Comparison of ENCODE assay signal across 8 cellular contexts in the genomic region with DNA sequence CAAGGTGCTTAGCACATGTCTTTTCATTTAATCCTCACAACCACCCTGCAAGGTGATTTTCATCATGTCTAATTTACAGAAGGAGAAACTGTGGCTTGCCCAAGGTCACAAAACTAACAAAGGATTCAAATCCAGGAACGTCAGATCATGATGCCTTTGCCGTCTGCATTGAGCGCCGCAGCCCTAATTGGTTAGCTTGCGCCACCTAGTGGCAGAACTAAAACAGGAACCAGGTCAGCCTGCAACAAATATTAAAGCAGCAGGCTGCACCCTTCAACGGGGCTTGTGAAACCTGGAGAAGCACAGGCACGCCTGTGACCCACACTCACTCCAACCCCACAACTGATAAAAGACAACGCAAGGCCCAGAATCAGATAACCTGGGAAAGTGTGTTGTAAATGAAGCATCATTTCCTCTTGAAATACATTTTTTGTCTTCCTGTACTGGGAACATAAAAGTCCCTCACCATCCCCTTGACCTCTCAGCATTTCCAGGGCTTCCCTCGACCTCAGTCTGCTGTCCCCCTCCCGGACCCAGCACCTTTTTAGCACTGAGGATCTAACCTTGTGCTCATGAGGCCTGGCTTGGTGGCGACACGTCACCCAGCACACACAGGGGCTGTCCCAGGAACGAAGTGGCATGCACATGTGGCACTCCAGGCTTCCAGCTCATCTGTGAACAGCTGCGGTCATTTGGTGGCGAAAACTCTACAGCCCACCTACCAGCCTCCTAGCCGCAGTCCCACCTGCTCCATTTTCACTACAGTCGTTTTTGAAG. TPM values are rescaled to one million over a fixed set of nuclear protein-coding genes. Genes with fewer than 3 reads are reported as not detected.
DNase-seq lines count a peak whose midpoint lies in the region; ATAC-seq and TF ChIP-seq lines count a peak whose summit lies in the region.

No MANE protein-coding gene starts in this region.

- H3K4me1 Mint-ChIP-seq in CD4-positive, alpha-beta memory T cell = peaks cover 6 to 17% (median 9%) of the 10 kb centered on the region in 4 donors

- peak overlapping the region in 1 of 7 donors; percentile 32 for H3K27ac Mint-ChIP-seq in CD4-positive, alpha-beta memory T cell

- no peak overlapping the region for H3K27ac ChIP-seq in CD4-positive, alpha-beta memory T cell (ENCODE audit: low read depth, low read length)
- peak overlapping the region in 2 of 59 donors; percentile 18 to 56 for H3K27ac ChIP-seq in dorsolateral prefrontal cortex

- POLR2A ChIA-PET in CD4-positive, alpha-beta memory T cell (lab: Charles Lee; ENCODE audit: partially characterized antibody) = no interaction called here

- no peak overlapping the region for H3K4me3 ChIP-seq in CD4-positive, alpha-beta memory T cell (ENCODE audit: low read length in 2 of 2)
- peak overlapping the region in 5 of 59 donors; percentile 6 to 31 (median 22) for H3K4me3 ChIP-seq in dorsolateral prefrontal cortex

- no peaks in the 10 kb centered on the region for H3K27me3 ChIP-seq in CD4-positive, alpha-beta memory T cell (ENCODE audit: insufficient read depth, low read length)
- no peaks in the 10 kb centered on the region for H3K27me3 ChIP-seq in dorsolateral prefrontal cortex

- H3K4me3 Mint-ChIP-seq in CD4-positive, alpha-beta memory T cell = peak overlapping the region in 5 of 8 donors; percentile 10 to 57 (median 38)

- DNase-seq in CD4-positive, alpha-beta memory T cell = peak; percentile 73 to 78 (median 75)
- DNase-seq in NCI-H526 treated with DMSO at 0.1 percent for 48 hours (lab: John Stamatoyannopoulos, UW) = peak; percentile 74
- peak; percentile 44 to 76 for DNase-seq in activated CD4-positive, alpha-beta T cell treated with anti-CD3 and anti-CD28 coated beads, Interleukin-2, amount 50 U/mL, for 24 hours (ENCODE audit: low read depth in 1 of 2, low spot score in 1 of 2)
- peak; percentile 59 to 91 (median 84) for DNase-seq in dorsolateral prefrontal cortex
- DNase-seq in medulla oblongata (ENCODE audit: extremely low spot score) = peak; percentile 93
- peak; percentile 36 for DNase-seq in stimulated activated CD8-positive, alpha-beta memory T cell treated with anti-CD3 and anti-CD28 coated beads, Interleukin-12 subunit alpha, Interleukin-12 subunit beta, amount 100 ng/mL, for 4 hours (ENCODE audit: low read depth)

- no peaks in the 10 kb centered on the region for H3K36me3 ChIP-seq in CD4-positive, alpha-beta memory T cell (ENCODE audit: insufficient read depth, low read length)

- H3K4me1 ChIP-seq in CD4-positive, alpha-beta memory T cell (ENCODE audit: insufficient read depth, low read length) = peaks cover 3% of the 10 kb centered on the region

- CTCF ChIA-PET in CD4-positive, alpha-beta memory T cell (lab: Charles Lee; ENCODE audit: partially characterized antibody) = interaction anchor here (1.0 to 2.5 kb wide), 10 partner anchors 11 to 1044 kb away, joined by 3 to 12 read pairs (median 4); a partner anchor contains a TSS

- H3K36me3 Mint-ChIP-seq in CD4-positive, alpha-beta memory T cell = no peaks in the 10 kb centered on the region

- no peaks in the 10 kb centered on the region for H3K27me3 Mint-ChIP-seq in CD4-positive, alpha-beta memory T cell

- peaks cover 0 to 1% (median 0%) of the 10 kb centered on the region in 8 donors for H3K9me3 Mint-ChIP-seq in CD4-positive, alpha-beta memory T cell

- intact Hi-C loops in CD4-positive, alpha-beta memory T cell (cut with micrococcal nuclease) = loop anchor here (1.0 kb wide), 4 partner anchors 17 to 1139 kb away; a partner anchor contains a TSS
- intact Hi-C loops in dorsolateral prefrontal cortex (cut with DNase I) = loop anchor here (1.0 to 10.0 kb wide), 7 partner anchors 69 to 623 kb away; no protein-coding TSS in a partner anchor

- ATAC-seq in GM19372 (IDR thresholded peaks at IDR 0.05; ENCODE audit: low read depth, unreplicated experiment) (peak; percentile 85), HG03439 (IDR thresholded peaks at IDR 0.05; ENCODE audit: unreplicated experiment) (peak; percentile 77)

- no peaks in the 10 kb centered on the region for H3K9me3 ChIP-seq in CD4-positive, alpha-beta memory T cell (ENCODE audit: control insufficient read depth in 1 of 2, low read length in 2 of 2)

- peak; percentile 89 to 100 (median 95) for TF ChIP-seq CTCF in dorsolateral prefrontal cortex (IDR thresholded peaks at IDR 0.05 in 54 of 56, conservative IDR thresholded peaks at IDR 0.05 in 2 of 56; ENCODE audit: low read depth in 1 of 56, partially characterized antibody in 56 of 56)

RNA-seq across cellular contexts. Expression of a gene that starts 17.3 kb away (rescaled TPM):
- 10 to 100 TPM; 15.2 to 15.4 TPM for total RNA-seq in CD4-positive, alpha-beta memory T cell
- 10 to 100 TPM; 19.6 to 39.7 TPM for polyA plus RNA-seq in CD4-positive, alpha-beta memory T cell
- 10 to 100 TPM; 12.7 to 30.0 (median 19.6) TPM for total RNA-seq in dorsolateral prefrontal cortex

RNA-seq across cellular contexts. Expression of a gene that starts 17.5 kb away (rescaled TPM):
- 10 to 100 TPM; 78.5 to 84.7 TPM for total RNA-seq in CD4-positive, alpha-beta memory T cell
- polyA plus RNA-seq in CD4-positive, alpha-beta memory T cell = 10 to 100 TPM; 61.7 to 68.0 TPM
- total RNA-seq in dorsolateral prefrontal cortex = 10 to 100 TPM; 16.6 to 37.5 (median 26.2) TPM

Comparison
In these comparisons a context has a peak if more than half of its experiments do, and no peak if none do; other contexts are left out.
1. DNase-seq: peak in every context shown above with its lines; median percentile 93 in medulla oblongata; 84 in dorsolateral prefrontal cortex; 75 in CD4-positive, alpha-beta memory T cell; 74 in NCI-H526 treated with DMSO at 0.1 percent for 48 hours; 60 in activated CD4-positive, alpha-beta T cell treated with anti-CD3 and anti-CD28 coated beads, Interleukin-2, amount 50 U/mL, for 24 hours; 36 in stimulated activated CD8-positive, alpha-beta memory T cell treated with anti-CD3 and anti-CD28 coated beads, Interleukin-12 subunit alpha, Interleukin-12 subunit beta, amount 100 ng/mL, for 4 hours.